11 cellular contexts compared by ENCODE assay signal in genomic region chr5:102536323-102536928, GRCh38. TPM values are rescaled to one million over a fixed set of nuclear protein-coding genes. Genes with fewer than 3 reads are reported as not detected.
DNase-seq lines count a peak whose midpoint lies in the region; ATAC-seq and TF ChIP-seq lines count a peak whose summit lies in the region.
"Had no signal": no experiment of that assay in that cellular context is flagged by ENCODE, and none has a peak within 500 bp of the region (broad histone marks: within the 10 kb centered on the region; RNA-seq: fewer than 3 reads in every experiment).

No MANE protein-coding gene starts in this region.

- CTCF ChIA-PET in mammary epithelial cell (lab: Charles Lee; ENCODE audit: low non-redundant PET), result interaction anchor here (0.6 to 0.9 kb wide), 4 partner anchors 12 to 689 kb away, joined by 4 to 7 read pairs (median 6); no protein-coding TSS in a partner anchor

- no peaks in the 10 kb centered on the region for H3K9me3 Mint-ChIP-seq in osteocyte (ENCODE audit: unreplicated experiment)
- H3K9me3 Mint-ChIP-seq: CD4-positive, alpha-beta memory T cell had no signal

- DNase-seq in NCI-H2227 (lab: John Stamatoyannopoulos, UW; ENCODE audit: unreplicated experiment), result peak; percentile 1
- DNase-seq in NCI-H2227 treated with DMSO at 0.1 percent for 48 hours (lab: John Stamatoyannopoulos, UW), result no peak
- DNase-seq in NCI-H2029 (lab: John Stamatoyannopoulos, UW), result peak; percentile 9
- no peak for DNase-seq in mammary epithelial cell
- no peak for DNase-seq in osteocyte (ENCODE audit: extremely low spot score, unreplicated experiment)
- no peak for DNase-seq in activated T-cell treated with anti-CD3 and anti-CD28 coated beads, Interleukin-2, amount 50 U/mL, for 1 hour
- no peak for DNase-seq in sigmoid colon
- DNase-seq: ovary had no signal

- H3K9ac ChIP-seq in mammary epithelial cell (ENCODE audit: insufficient read depth, low read length), result no peak overlapping the region

- H3K4me1 Mint-ChIP-seq in osteocyte (ENCODE audit: unreplicated experiment), result peaks cover 12% of the 10 kb centered on the region
- H3K4me1 Mint-ChIP-seq: CD4-positive, alpha-beta memory T cell had no signal

- no TSS peak for BruUV-seq in mammary epithelial cell (replicated peaks; lab: Mats Ljungman, UMichigan)

- no peak for TF ChIP-seq POLR2A in sigmoid colon (IDR thresholded peaks at IDR 0.05)

- H3K36me3 Mint-ChIP-seq in osteocyte (ENCODE audit: unreplicated experiment), result no peaks in the 10 kb centered on the region
- H3K36me3 Mint-ChIP-seq: CD4-positive, alpha-beta memory T cell had no signal

- dilution Hi-C loops in mammary epithelial cell (cut with HindIII; ENCODE audit: low sequenced_read_pairs), result no loop called here

- ATAC-seq in GM19395 (IDR thresholded peaks at IDR 0.05; ENCODE audit: unreplicated experiment), result no peak

- H3K4me3 ChIP-seq in mammary epithelial cell (replicated peaks in 1 of 3; ENCODE audit: insufficient read depth in 1 of 3, low read depth in 2 of 3, low read length in 3 of 3), result no peak overlapping the region
- no peak overlapping the region for H3K4me3 ChIP-seq in sigmoid colon
- H3K4me3 ChIP-seq: ovary, SK-N-MC had no signal

- no peak overlapping the region for H3K4me2 ChIP-seq in mammary epithelial cell (ENCODE audit: insufficient read depth, low read depth, low read length)

- H3K79me2 ChIP-seq in mammary epithelial cell (ENCODE audit: insufficient read depth, low read length), result no peaks in the 10 kb centered on the region

- in situ Hi-C loops in mammary epithelial cell (cut with MboI; ENCODE audit: low sequenced_read_pairs in 2 of 2), result loop anchor here in 1 of 2 donors (25.0 kb wide), 1 partner anchor 926 kb away; no protein-coding TSS in a partner anchor

- intact Hi-C loops in mammary epithelial cell (cut with micrococcal nuclease) (loop anchor here (1.0 kb wide), 2 partner anchors 505 to 603 kb away; no protein-coding TSS in a partner anchor), sigmoid colon (cut with DNase I) (no loop called here)

- no peaks in the 10 kb centered on the region for H4K20me1 ChIP-seq in mammary epithelial cell (ENCODE audit: insufficient read depth, low read length)

- H3K4me3 Mint-ChIP-seq in osteocyte (ENCODE audit: unreplicated experiment), result no peak overlapping the region
- H3K4me3 Mint-ChIP-seq: CD4-positive, alpha-beta memory T cell had no signal

- peaks cover 3% of the 10 kb centered on the region for H3K27me3 ChIP-seq in mammary epithelial cell (ENCODE audit: insufficient read depth, low read length)
- no peaks in the 10 kb centered on the region for H3K27me3 ChIP-seq in sigmoid colon
- H3K27me3 ChIP-seq: ovary had no signal

- no peaks in the 10 kb centered on the region for H3K27me3 Mint-ChIP-seq in osteocyte (ENCODE audit: unreplicated experiment)

- H3K27ac ChIP-seq in mammary epithelial cell (ENCODE audit: insufficient read depth, low read depth, low read length) (no peak overlapping the region), sigmoid colon (no peak overlapping the region)
- H3K27ac ChIP-seq: ovary, SK-N-MC had no signal

- H3K9me3 ChIP-seq in mammary epithelial cell (replicated peaks; ENCODE audit: insufficient read depth, low read length) (no peaks in the 10 kb centered on the region), sigmoid colon (no peaks in the 10 kb centered on the region)
- H3K9me3 ChIP-seq: ovary had no signal

- no peaks in the 10 kb centered on the region for H3K4me1 ChIP-seq in mammary epithelial cell (ENCODE audit: insufficient read depth, low read length)
- H3K4me1 ChIP-seq in sigmoid colon, result no peaks in the 10 kb centered on the region

- no peak for TF ChIP-seq EP300 in sigmoid colon (IDR thresholded peaks at IDR 0.05)

- no peak overlapping the region for H2AFZ ChIP-seq in mammary epithelial cell (ENCODE audit: low read depth, low read length)

- TF ChIP-seq CTCF in mammary epithelial cell (conservative IDR thresholded peaks at IDR 0.05 in 1 of 2, IDR thresholded peaks at IDR 0.05 in 1 of 2; ENCODE audit: extremely low read depth in 1 of 2, insufficient read depth in 1 of 2, low read depth in 1 of 2, low read length in 2 of 2), result peak; percentile 29 to 43
- TF ChIP-seq CTCF in osteocyte (IDR thresholded peaks at IDR 0.05), result peak; percentile 63
- TF ChIP-seq CTCF in sigmoid colon (IDR thresholded peaks at IDR 0.05), result peak in 1 of 4 experiments; percentile 35

- H3K27ac Mint-ChIP-seq in osteocyte (ENCODE audit: unreplicated experiment), result no peak overlapping the region
- H3K27ac Mint-ChIP-seq: CD4-positive, alpha-beta memory T cell had no signal

- H3K36me3 ChIP-seq in mammary epithelial cell (ENCODE audit: insufficient read depth, low read length) (no peaks in the 10 kb centered on the region), sigmoid colon (no peaks in the 10 kb centered on the region)
- H3K36me3 ChIP-seq: ovary had no signal

RNA-seq across cellular contexts. Expression of gene SLCO6A1, which starts 37.6 kb away (rescaled TPM):
- total RNA-seq in mammary epithelial cell (not detected), osteocyte (0.65 and 0.78 TPM in 2 replicates), sigmoid colon (not detected)
- polyA plus RNA-seq in mammary epithelial cell (not detected), sigmoid colon (not detected)
- not detected for polyA minus RNA-seq in mammary epithelial cell
- total RNA-seq: CD4-positive, alpha-beta memory T cell; ovary had no signal
- polyA plus RNA-seq: CD4-positive, alpha-beta memory T cell; ovary had no signal

Comparison
In these comparisons a context has a peak if more than half of its experiments do, and no peak if none do; other contexts are left out.
1. DNase-seq: peak in NCI-H2227 (single experiment) and NCI-H2029 (single experiment); none in NCI-H2227 treated with DMSO at 0.1 percent for 48 hours (single experiment), mammary epithelial cell (single experiment), osteocyte (single experiment), activated T-cell treated with anti-CD3 and anti-CD28 coated beads, Interleukin-2, amount 50 U/mL, for 1 hour (single experiment) and sigmoid colon (single experiment).